In the genomic region with DNA sequence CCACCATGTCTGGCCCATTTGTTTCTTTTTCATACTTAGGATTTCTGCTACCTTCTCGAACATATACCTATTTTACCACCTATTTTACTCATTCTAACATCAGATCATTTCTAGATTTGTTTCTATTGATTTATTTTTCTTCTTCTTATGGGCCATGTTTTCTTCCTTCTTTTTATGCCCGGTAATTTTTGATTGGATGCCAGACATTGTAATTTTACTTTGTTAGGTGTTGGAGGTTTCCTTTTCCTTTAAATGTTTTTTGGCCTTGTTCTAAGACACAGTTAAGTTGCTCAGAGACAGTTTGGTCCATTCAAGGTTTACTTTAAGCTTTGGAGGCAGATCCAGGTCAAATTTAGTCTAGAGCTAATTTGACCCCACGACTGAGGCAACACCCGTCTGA, we compare ENCODE assay signal across 2 cellular contexts.
TF ChIP-seq lines count a peak whose summit lies in the region.

No MANE protein-coding gene starts in this region.

TF ChIP-seq in HEK293, 187 proteins besides CTCF, POLR2A, EP300 and RAD21:
- TF ChIP-seq ZFP3 (tag by site-specific recombination; IDR thresholded peaks at IDR 0.05; ENCODE audit: low read depth) (no peak), BCL11B (tag by site-specific recombination; IDR thresholded peaks at IDR 0.05; ENCODE audit: low read depth) (no peak)
- TF ChIP-seq, protein P1, sequence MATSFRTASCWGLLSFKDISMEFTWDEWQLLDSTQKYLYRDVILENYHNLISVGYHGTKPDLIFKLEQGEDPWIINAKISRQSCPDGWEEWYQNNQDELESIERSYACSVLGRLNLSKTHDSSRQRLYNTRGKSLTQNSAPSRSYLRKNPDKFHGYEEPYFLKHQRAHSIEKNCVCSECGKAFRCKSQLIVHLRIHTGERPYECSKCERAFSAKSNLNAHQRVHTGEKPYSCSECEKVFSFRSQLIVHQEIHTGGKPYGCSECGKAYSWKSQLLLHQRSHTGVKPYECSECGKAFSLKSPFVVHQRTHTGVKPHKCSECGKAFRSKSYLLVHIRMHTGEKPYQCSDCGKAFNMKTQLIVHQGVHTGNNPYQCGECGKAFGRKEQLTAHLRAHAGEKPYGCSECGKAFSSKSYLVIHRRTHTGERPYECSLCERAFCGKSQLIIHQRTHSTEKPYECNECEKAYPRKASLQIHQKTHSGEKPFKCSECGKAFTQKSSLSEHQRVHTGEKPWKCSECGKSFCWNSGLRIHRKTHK (tag by site-specific recombination; IDR thresholded peaks at IDR 0.05) = peak; percentile 92
TF ChIP-seq in HEK293: peak in this region for 1.

TF ChIP-seq in H1, 55 proteins besides CTCF, POLR2A, EP300 and RAD21:
- TF ChIP-seq, protein P2, sequence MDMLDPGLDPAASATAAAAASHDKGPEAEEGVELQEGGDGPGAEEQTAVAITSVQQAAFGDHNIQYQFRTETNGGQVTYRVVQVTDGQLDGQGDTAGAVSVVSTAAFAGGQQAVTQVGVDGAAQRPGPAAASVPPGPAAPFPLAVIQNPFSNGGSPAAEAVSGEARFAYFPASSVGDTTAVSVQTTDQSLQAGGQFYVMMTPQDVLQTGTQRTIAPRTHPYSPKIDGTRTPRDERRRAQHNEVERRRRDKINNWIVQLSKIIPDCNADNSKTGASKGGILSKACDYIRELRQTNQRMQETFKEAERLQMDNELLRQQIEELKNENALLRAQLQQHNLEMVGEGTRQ (IDR thresholded peaks at IDR 0.05; ENCODE audit: low read length) = no peak
- TF ChIP-seq KDM1A (IDR thresholded peaks at IDR 0.05; ENCODE audit: borderline replicate concordance, low read length) = no peak
- TF ChIP-seq NRF1 (IDR thresholded peaks at IDR 0.05; ENCODE audit: low read depth, low read length) = no peak
- no peak for TF ChIP-seq SIX5 (IDR thresholded peaks at IDR 0.05; ENCODE audit: low read depth, low read length)
- TF ChIP-seq NANOG (IDR thresholded peaks at IDR 0.05; ENCODE audit: insufficient read depth, low read depth, low read length, poor library complexity, severe bottlenecking) = no peak
- no peak for TF ChIP-seq CREB1 (IDR thresholded peaks at IDR 0.05)
- no peak for TF ChIP-seq SP2 (IDR thresholded peaks at IDR 0.05; ENCODE audit: low read length)
- TF ChIP-seq SAP30 (IDR thresholded peaks at IDR 0.05; ENCODE audit: insufficient read depth, insufficient replicate concordance, low read length) = no peak
- no peak for TF ChIP-seq SUZ12 (IDR thresholded peaks at IDR 0.05; ENCODE audit: low read length)
- TF ChIP-seq KDM5A (IDR thresholded peaks at IDR 0.05; ENCODE audit: low read length) = no peak
- TF ChIP-seq HDAC6 (IDR thresholded peaks at IDR 0.05; ENCODE audit: low read depth, low read length) = no peak
- no peak for TF ChIP-seq ASH2L (IDR thresholded peaks at IDR 0.05; ENCODE audit: low read length)
- no peak for TF ChIP-seq PHF8 (conservative IDR thresholded peaks at IDR 0.05; ENCODE audit: low read depth, low read length)
- TF ChIP-seq ZNF274 (IDR thresholded peaks at IDR 0.05; ENCODE audit: borderline replicate concordance, extremely low read depth, low read length) = no peak
- TF ChIP-seq, protein P3, sequence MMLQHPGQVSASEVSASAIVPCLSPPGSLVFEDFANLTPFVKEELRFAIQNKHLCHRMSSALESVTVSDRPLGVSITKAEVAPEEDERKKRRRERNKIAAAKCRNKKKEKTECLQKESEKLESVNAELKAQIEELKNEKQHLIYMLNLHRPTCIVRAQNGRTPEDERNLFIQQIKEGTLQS (IDR thresholded peaks at IDR 0.05; ENCODE audit: insufficient read depth, low read depth, low read length) = no peak
- TF ChIP-seq CBX5 (IDR thresholded peaks at IDR 0.05; ENCODE audit: low read depth, low read length) = no peak
- TF ChIP-seq CTBP2 (IDR thresholded peaks at IDR 0.05; ENCODE audit: borderline replicate concordance, insufficient read depth, insufficient read length, low read length) = no peak
- no peak for TF ChIP-seq RBBP5 (IDR thresholded peaks at IDR 0.05; ENCODE audit: borderline replicate concordance, low read depth, low read length)
- no peak for TF ChIP-seq TBP (IDR thresholded peaks at IDR 0.05; ENCODE audit: low read depth, low read length)
- no peak for TF ChIP-seq TAF7 (optimal IDR thresholded peaks at IDR 0.05; ENCODE audit: borderline replicate concordance, low read depth, low read length)
